18 cellular contexts compared by ENCODE assay signal in genomic region chr11:69142894-69143293, GRCh38. TPM values are rescaled to one million over a fixed set of nuclear protein-coding genes. Genes with fewer than 3 reads are reported as not detected.
"Had no signal": no experiment of that assay in that cellular context is flagged by ENCODE, and none has a peak within 500 bp of the region (broad histone marks: within the 10 kb centered on the region; RNA-seq: fewer than 3 reads in every experiment).

No MANE protein-coding gene starts in this region.

- H3K4me3 ChIP-seq: mucosa of descending colon, transverse colon, uterus had no signal

- DNase-seq: activated CD4-positive, alpha-beta T cell treated with anti-CD3 and anti-CD28 coated beads, Interleukin-2, amount 50 U/mL, for 1 hour; activated CD4-positive, CD25-positive, alpha-beta regulatory T cell treated with anti-CD3 and anti-CD28 coated beads, Interleukin-2, amount 50 U/mL, for 72 hours; activated CD8-positive, alpha-beta T cell treated with anti-CD3 and anti-CD28 coated beads, Interleukin-2, amount 10 ng/mL, durations not matched to agents 7 days and 5 days; activated T-cell treated with anti-CD3 and anti-CD28 coated beads, Interleukin-2, amount 50 U/mL, for 24 hours; aorta; dermis blood vessel endothelial cell; effector CD8-positive, alpha-beta T cell; erythroblast; foreskin fibroblast; left colon; mesenchymal stem cell; nucleus accumbens; small intestine; transverse colon; uterus; WERI-Rb-1 had no signal

- H3K27me3 ChIP-seq: transverse colon, uterus had no signal

- H3K9me3 ChIP-seq: mucosa of descending colon had no signal

- H3K36me3 ChIP-seq: transverse colon, uterus, WERI-Rb-1 had no signal

- H3K27ac ChIP-seq: transverse colon, uterus, WERI-Rb-1 had no signal

- H3K4me1 ChIP-seq: transverse colon, uterus had no signal

RNA-seq across cellular contexts. Expression of gene SMIM38, which starts 12.8 kb away (rescaled TPM):
- polyA plus RNA-seq: keratinocyte had no signal
